In the genomic region with DNA sequence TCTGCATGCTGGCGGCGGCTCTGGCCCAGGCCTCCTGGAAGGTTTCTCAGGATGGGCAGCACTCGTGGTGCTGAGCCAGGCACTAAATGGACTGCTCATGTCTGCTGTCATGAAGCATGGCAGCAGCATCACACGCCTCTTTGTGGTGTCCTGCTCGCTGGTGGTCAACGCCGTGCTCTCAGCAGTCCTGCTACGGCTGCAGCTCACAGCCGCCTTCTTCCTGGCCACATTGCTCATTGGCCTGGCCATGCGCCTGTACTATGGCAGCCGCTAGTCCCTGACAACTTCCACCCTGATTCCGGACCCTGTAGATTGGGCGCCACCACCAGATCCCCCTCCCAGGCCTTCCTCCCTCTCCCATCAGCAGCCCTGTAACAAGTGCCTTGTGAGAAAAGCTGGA, we compare ENCODE assay signal across 20 cellular contexts. TPM values are rescaled to one million over a fixed set of nuclear protein-coding genes. Genes with fewer than 3 reads are reported as not detected.
DNase-seq lines count a peak whose midpoint lies in the region; ATAC-seq and TF ChIP-seq lines count a peak whose summit lies in the region.
"Had no signal": no experiment of that assay in that cellular context is flagged by ENCODE, and none has a peak within 500 bp of the region (broad histone marks: within the 10 kb centered on the region; RNA-seq: fewer than 3 reads in every experiment).

No MANE protein-coding gene starts in this region.

- TF ChIP-seq POLR2A in upper lobe of left lung (IDR thresholded peaks at IDR 0.05), result no peak

- peaks cover 60% of the 10 kb centered on the region for H3K4me1 Mint-ChIP-seq in activated CD8-positive, alpha-beta T cell treated with anti-CD3 and anti-CD28 coated beads, Interleukin-2, amount 10 ng/mL, durations not matched to agents 7 days and 5 days (ENCODE audit: low read depth)
- H3K4me1 Mint-ChIP-seq in naive thymus-derived CD4-positive, alpha-beta T cell, result peaks cover 33 to 81% (median 68%) of the 10 kb centered on the region in 7 donors

- H3K27me3 ChIP-seq in left ventricle myocardium inferior (ENCODE audit: low read depth) (no peaks in the 10 kb centered on the region), upper lobe of left lung (no peaks in the 10 kb centered on the region), dorsolateral prefrontal cortex (no peaks in the 10 kb centered on the region)
- no peaks in the 10 kb centered on the region for H3K27me3 ChIP-seq in naive thymus-derived CD4-positive, alpha-beta T cell (ENCODE audit: control insufficient read depth in 2 of 2, insufficient read depth in 2 of 2, low read length in 2 of 2)
- H3K27me3 ChIP-seq: hepatocyte, transverse colon had no signal

- H3K27ac Mint-ChIP-seq in activated CD8-positive, alpha-beta T cell treated with anti-CD3 and anti-CD28 coated beads, Interleukin-2, amount 10 ng/mL, durations not matched to agents 7 days and 5 days, result peak overlapping the region; percentile 92
- peak overlapping the region in 7 of 9 donors; percentile 31 to 99 (median 96) for H3K27ac Mint-ChIP-seq in naive thymus-derived CD4-positive, alpha-beta T cell

- H3K4me3 ChIP-seq in left ventricle myocardium inferior (no peak overlapping the region), upper lobe of left lung (no peak overlapping the region), dorsolateral prefrontal cortex (no peak overlapping the region)
- no peak overlapping the region for H3K4me3 ChIP-seq in naive thymus-derived CD4-positive, alpha-beta T cell (ENCODE audit: low read length)
- H3K4me3 ChIP-seq: HAP-1, hepatocyte, transverse colon had no signal

- H3K36me3 ChIP-seq in left ventricle myocardium inferior, result peaks cover 24% of the 10 kb centered on the region
- peaks cover 0 to 30% (median 0%) of the 10 kb centered on the region in 3 experiments for H3K36me3 ChIP-seq in naive thymus-derived CD4-positive, alpha-beta T cell (ENCODE audit: control insufficient read depth in 2 of 3, insufficient read depth in 3 of 3, low read length in 3 of 3)
- H3K36me3 ChIP-seq in upper lobe of left lung, result peaks cover 2 to 32% (median 16%) of the 10 kb centered on the region in 4 donors
- H3K36me3 ChIP-seq: HAP-1 had no signal

- POLR2A ChIA-PET in activated CD8-positive, alpha-beta T cell treated with anti-CD3 and anti-CD28 coated beads, Interleukin-2, amount 10 ng/mL, durations not matched to agents 7 days and 5 days (lab: Charles Lee), result interaction anchor here (2.9 to 3.6 kb wide), 2 partner anchors 20 to 79 kb away, joined by 8 to 16 read pairs; partner anchors contain the start of genes EIF4EBP3, IK and NDUFA2
- POLR2A ChIA-PET in naive thymus-derived CD4-positive, alpha-beta T cell (lab: Charles Lee), result interaction anchor here (1.2 to 16.3 kb wide), 4 partner anchors 10 to 75 kb away, joined by 4 to 248 read pairs (median 6); partner anchors contain the start of genes CD14, EIF4EBP3 and SRA1

- intact Hi-C loops in left ventricle myocardium inferior (cut with micrococcal nuclease), result no loop called here
- intact Hi-C loops in left cardiac atrium (cut with DNase I), result loop anchor here (5.0 to 10.0 kb wide), 2 partner anchors 64 to 77 kb away; partner anchors contain the start of genes CD14 (in 1 of the 2), IK (in 1 of the 2) and NDUFA2 (in 1 of the 2)
- intact Hi-C loops in naive thymus-derived CD4-positive, alpha-beta T cell (cut with micrococcal nuclease), result loop anchor here (10.0 kb wide), 1 partner anchor 1047 kb away; the partner anchor contains the start of gene DIAPH1 (in 2 of the 2)
- intact Hi-C loops in dorsolateral prefrontal cortex (cut with DNase I), result loop anchor here in 1 of 2 donors (5.0 kb wide), 1 partner anchor 124 kb away; the partner anchor contains the start of genes HARS1 and HARS2

- 100% methylated on average over 4 to 13 of the region's 13 CpGs for WGBS in upper lobe of left lung, 2 donors

- peak overlapping the region; percentile 86 for H3K27ac ChIP-seq in left ventricle myocardium inferior (replicated peaks)
- no peak overlapping the region for H3K27ac ChIP-seq in naive thymus-derived CD4-positive, alpha-beta T cell (ENCODE audit: low read depth, low read length)
- peak overlapping the region; percentile 79 to 97 (median 86) for H3K27ac ChIP-seq in upper lobe of left lung
- H3K27ac ChIP-seq in dorsolateral prefrontal cortex, result peak overlapping the region in 12 of 59 donors; percentile 5 to 90 (median 75)
- H3K27ac ChIP-seq: hepatocyte had no signal

- no peak for TF ChIP-seq EP300 in upper lobe of left lung (IDR thresholded peaks at IDR 0.05)

- ATAC-seq in left cardiac atrium (no peak), upper lobe of left lung (ENCODE audit: low FRiP score in 2 of 2) (no peak), GM18520 (IDR thresholded peaks at IDR 0.05; ENCODE audit: unreplicated experiment) (no peak)
- ATAC-seq in activated CD8-positive, alpha-beta T cell treated with anti-CD3 and anti-CD28 coated beads, Interleukin-2, amount 10 ng/mL, durations not matched to agents 7 days and 5 days, result no peak
- no peak for ATAC-seq in naive thymus-derived CD4-positive, alpha-beta T cell

- H3K4me1 ChIP-seq in left ventricle myocardium inferior (peaks cover 91% of the 10 kb centered on the region), upper lobe of left lung (peaks cover 54 to 76% (median 62%) of the 10 kb centered on the region in 4 donors)
- H3K4me1 ChIP-seq in naive thymus-derived CD4-positive, alpha-beta T cell (ENCODE audit: control insufficient read depth in 2 of 2, insufficient read depth in 2 of 2, low read length in 2 of 2), result peaks cover 28 to 30% of the 10 kb centered on the region in 2 donors
- H3K4me1 ChIP-seq: HAP-1 had no signal

- H3K9me3 ChIP-seq in left ventricle myocardium inferior (replicated peaks), result no peaks in the 10 kb centered on the region
- H3K9me3 ChIP-seq in naive thymus-derived CD4-positive, alpha-beta T cell (ENCODE audit: control insufficient read depth in 2 of 3, low read length in 3 of 3), result no peaks in the 10 kb centered on the region
- no peaks in the 10 kb centered on the region for H3K9me3 ChIP-seq in upper lobe of left lung
- H3K9me3 ChIP-seq: HAP-1, transverse colon had no signal

- CTCF ChIA-PET in activated CD8-positive, alpha-beta T cell treated with anti-CD3 and anti-CD28 coated beads, Interleukin-2, amount 10 ng/mL, durations not matched to agents 7 days and 5 days (lab: Charles Lee), result interaction anchor here (2.8 kb wide), 1 partner anchor 67 kb away, joined by 10 read pairs; no protein-coding TSS in a partner anchor
- CTCF ChIA-PET in naive thymus-derived CD4-positive, alpha-beta T cell (lab: Charles Lee), result no interaction called here

- TF ChIP-seq CTCF in left ventricle myocardium inferior (IDR thresholded peaks at IDR 0.05; ENCODE audit: borderline replicate concordance), result no peak
- TF ChIP-seq CTCF in upper lobe of left lung (IDR thresholded peaks at IDR 0.05), result no peak
- no peak for TF ChIP-seq CTCF in dorsolateral prefrontal cortex (IDR thresholded peaks at IDR 0.05 in 54 of 56, conservative IDR thresholded peaks at IDR 0.05 in 2 of 56; ENCODE audit: low read depth in 1 of 56, partially characterized antibody in 56 of 56)

- H3K27me3 Mint-ChIP-seq in activated CD8-positive, alpha-beta T cell treated with anti-CD3 and anti-CD28 coated beads, Interleukin-2, amount 10 ng/mL, durations not matched to agents 7 days and 5 days (ENCODE audit: low read depth), result no peaks in the 10 kb centered on the region
- no peaks in the 10 kb centered on the region for H3K27me3 Mint-ChIP-seq in naive thymus-derived CD4-positive, alpha-beta T cell

- no peak for DNase-seq in left ventricle myocardium inferior
- no peak for DNase-seq in left cardiac atrium
- DNase-seq in activated CD8-positive, alpha-beta T cell treated with anti-CD3 and anti-CD28 coated beads, Interleukin-2, amount 10 ng/mL, durations not matched to agents 7 days and 5 days, result no peak
- no peak for DNase-seq in naive thymus-derived CD4-positive, alpha-beta T cell
- DNase-seq in upper lobe of left lung, result peak in 1 of 2 donors; percentile 39
- DNase-seq in NCI-H1694 (lab: John Stamatoyannopoulos, UW), result no peak
- DNase-seq in dorsolateral prefrontal cortex, result no peak
- DNase-seq: AML-193; central memory CD4-positive, alpha-beta T cell; effector memory CD4-positive, alpha-beta T cell; kidney glomerular epithelial cell; midbrain; NCI-H1930; SIG-M5; small intestine; T1000; transverse colon had no signal

- peaks cover 44% of the 10 kb centered on the region for H3K36me3 Mint-ChIP-seq in activated CD8-positive, alpha-beta T cell treated with anti-CD3 and anti-CD28 coated beads, Interleukin-2, amount 10 ng/mL, durations not matched to agents 7 days and 5 days (ENCODE audit: low read depth)
- H3K36me3 Mint-ChIP-seq in naive thymus-derived CD4-positive, alpha-beta T cell, result peaks cover 3 to 36% (median 12%) of the 10 kb centered on the region in 5 donors

- H3K4me3 Mint-ChIP-seq in activated CD8-positive, alpha-beta T cell treated with anti-CD3 and anti-CD28 coated beads, Interleukin-2, amount 10 ng/mL, durations not matched to agents 7 days and 5 days, result no peak overlapping the region
- peak overlapping the region in 2 of 10 donors; percentile 15 to 73 for H3K4me3 Mint-ChIP-seq in naive thymus-derived CD4-positive, alpha-beta T cell

- H3K9me3 Mint-ChIP-seq in activated CD8-positive, alpha-beta T cell treated with anti-CD3 and anti-CD28 coated beads, Interleukin-2, amount 10 ng/mL, durations not matched to agents 7 days and 5 days (ENCODE audit: insufficient read depth), result no peaks in the 10 kb centered on the region
- no peaks in the 10 kb centered on the region for H3K9me3 Mint-ChIP-seq in naive thymus-derived CD4-positive, alpha-beta T cell

RNA-seq across cellular contexts. Expression of gene SLC35A4, which starts 3.2 kb away (rescaled TPM):
- total RNA-seq in left ventricle myocardium inferior (73.1 TPM), left cardiac atrium (10 to 100 TPM; 70.3 to 79.3 TPM), upper lobe of left lung (10 to 100 TPM; 30.4 to 92.3 (median 56.7) TPM), dorsolateral prefrontal cortex (10 to 100 TPM; 23.5 to 50.7 (median 34.7) TPM)
- total RNA-seq in activated CD8-positive, alpha-beta T cell treated with anti-CD3 and anti-CD28 coated beads, Interleukin-2, amount 10 ng/mL, durations not matched to agents 7 days and 5 days, result 10 to 100 TPM; 88.9 to 98.2 TPM
- total RNA-seq in naive thymus-derived CD4-positive, alpha-beta T cell, result 10 to 100 TPM; 40.4 to 90.1 (median 52.4) TPM
- polyA plus RNA-seq in naive thymus-derived CD4-positive, alpha-beta T cell, result 100 to 1,000 TPM; 112 to 142 TPM

RNA-seq across cellular contexts. Expression of gene APBB3, which starts 3.5 kb away (rescaled TPM):
- total RNA-seq in left ventricle myocardium inferior, result 12.1 TPM
- 10 to 100 TPM; 11.4 to 14.3 TPM for total RNA-seq in left cardiac atrium
- 10 to 100 TPM; 24.1 to 25.0 TPM for total RNA-seq in activated CD8-positive, alpha-beta T cell treated with anti-CD3 and anti-CD28 coated beads, Interleukin-2, amount 10 ng/mL, durations not matched to agents 7 days and 5 days
- 10 to 100 TPM; 37.9 to 77.8 (median 72.4) TPM for total RNA-seq in naive thymus-derived CD4-positive, alpha-beta T cell
- 1 to 10 TPM; 6.3 to 6.8 TPM for polyA plus RNA-seq in naive thymus-derived CD4-positive, alpha-beta T cell
- total RNA-seq in upper lobe of left lung, result 100 to 1,000 TPM in 1 of 6 donors, 10 to 100 TPM in 5; 14.1 to 127 (median 28.4) TPM
- total RNA-seq in dorsolateral prefrontal cortex, result 10 to 100 TPM; 34.6 to 98.7 (median 58.4) TPM

RNA-seq across cellular contexts. Expression of gene SRA1, which starts 10.6 kb away (rescaled TPM):
- total RNA-seq in left ventricle myocardium inferior (28.6 TPM), left cardiac atrium (10 to 100 TPM; 24.9 to 37.4 TPM), upper lobe of left lung (10 to 100 TPM; 23.1 to 31.6 (median 29.6) TPM), dorsolateral prefrontal cortex (10 to 100 TPM; 22.4 to 42.3 (median 30.2) TPM)
- 10 to 100 TPM; 42.7 to 43.4 TPM for total RNA-seq in activated CD8-positive, alpha-beta T cell treated with anti-CD3 and anti-CD28 coated beads, Interleukin-2, amount 10 ng/mL, durations not matched to agents 7 days and 5 days
- total RNA-seq in naive thymus-derived CD4-positive, alpha-beta T cell, result 10 to 100 TPM; 23.8 to 45.5 (median 34.0) TPM
- polyA plus RNA-seq in naive thymus-derived CD4-positive, alpha-beta T cell, result 10 to 100 TPM; 31.1 to 34.4 TPM

RNA-seq across cellular contexts. Expression of gene EIF4EBP3, which starts 20.4 kb away (rescaled TPM):
- total RNA-seq in left ventricle myocardium inferior (13.1 TPM), left cardiac atrium (10 to 100 TPM in 1 of 2 donors, 1 to 10 TPM in 1; 8.8 to 11.5 TPM), upper lobe of left lung (10 to 100 TPM; 12.1 to 32.5 (median 21.0) TPM), dorsolateral prefrontal cortex (10 to 100 TPM in 13 of 120 experiments, 1 to 10 TPM in 107; 1.2 to 16.5 (median 5.9) TPM)
- total RNA-seq in activated CD8-positive, alpha-beta T cell treated with anti-CD3 and anti-CD28 coated beads, Interleukin-2, amount 10 ng/mL, durations not matched to agents 7 days and 5 days, result 1 to 10 TPM; 7.4 to 8.6 TPM
- total RNA-seq in naive thymus-derived CD4-positive, alpha-beta T cell, result 10 to 100 TPM; 12.5 to 19.5 (median 16.2) TPM
- 10 to 100 TPM; 61.7 to 80.8 TPM for polyA plus RNA-seq in naive thymus-derived CD4-positive, alpha-beta T cell
